Comparison of ENCODE assay signal across 8 cellular contexts in genomic region chr17:78313735-78314648, GRCh38. TPM values are rescaled to one million over a fixed set of nuclear protein-coding genes. Genes with fewer than 3 reads are reported as not detected.
A peak's percentile ranks its signal among the peaks of the same experiment; 100 is the strongest.
DNase-seq lines count a peak whose midpoint lies in the region; ATAC-seq lines count a peak whose summit lies in the region.

No MANE protein-coding gene starts in this region.

- H3K27ac Mint-ChIP-seq in stimulated activated memory B cell treated with anti-CD40 and anti-IgM and Interleukin-4, amounts not matched to agents 10 μg/mL and 1 μg/mL and 100 μg/mL, for 72 hours = peak overlapping the region; percentile 89

- peaks cover 55% of the 10 kb centered on the region for H3K4me1 Mint-ChIP-seq in stimulated activated memory B cell treated with anti-CD40 and anti-IgM and Interleukin-4, amounts not matched to agents 10 μg/mL and 1 μg/mL and 100 μg/mL, for 72 hours

- no peaks in the 10 kb centered on the region for H3K27me3 Mint-ChIP-seq in stimulated activated memory B cell treated with anti-CD40 and anti-IgM and Interleukin-4, amounts not matched to agents 10 μg/mL and 1 μg/mL and 100 μg/mL, for 72 hours

- in situ Hi-C loops in Caki2 (cut with HindIII; ENCODE audit: low pct_unique_long_range_greater_than_20kb, low sequenced_read_pairs) = no loop called here

- peak overlapping the region; percentile 81 for H3K27ac ChIP-seq in epithelial cell of prostate

- H3K36me3 Mint-ChIP-seq in stimulated activated memory B cell treated with anti-CD40 and anti-IgM and Interleukin-4, amounts not matched to agents 10 μg/mL and 1 μg/mL and 100 μg/mL, for 72 hours = no peaks in the 10 kb centered on the region

- ATAC-seq in HG03064 (IDR thresholded peaks at IDR 0.05; ENCODE audit: low read depth, unreplicated experiment) = peak; percentile 40
- peak; percentile 79 for ATAC-seq in stimulated activated memory B cell treated with anti-CD40 and anti-IgM and Interleukin-4, amounts not matched to agents 10 μg/mL and 1 μg/mL and 100 μg/mL, for 72 hours
- no peak for ATAC-seq in GM19328 (IDR thresholded peaks at IDR 0.05; ENCODE audit: unreplicated experiment)

- peak; percentile 98 for DNase-seq in Caki2 (ENCODE audit: low read depth)
- DNase-seq in NCI-H82 (lab: John Stamatoyannopoulos, UW) = peak; percentile 88
- DNase-seq in activated CD8-positive, alpha-beta memory T cell treated with anti-CD3 and anti-CD28 coated beads, Interleukin-2, amount 50 U/mL, for 4 hours = peak; percentile 59
- DNase-seq in epithelial cell of prostate (ENCODE audit: low read depth, low spot score) = no peak
- peak; percentile 83 for DNase-seq in myocyte (ENCODE audit: low read depth)

- peak overlapping the region; percentile 75 for H3K4me3 Mint-ChIP-seq in stimulated activated memory B cell treated with anti-CD40 and anti-IgM and Interleukin-4, amounts not matched to agents 10 μg/mL and 1 μg/mL and 100 μg/mL, for 72 hours

- H3K9me3 Mint-ChIP-seq in stimulated activated memory B cell treated with anti-CD40 and anti-IgM and Interleukin-4, amounts not matched to agents 10 μg/mL and 1 μg/mL and 100 μg/mL, for 72 hours = no peaks in the 10 kb centered on the region

RNA-seq across cellular contexts. Expression of gene SOCS3, which starts 45.9 kb away (rescaled TPM):
- 22.9 and 28.9 TPM in 2 replicates for total RNA-seq in Caki2 (2014; rRNA removed; shearing (Covaris generic); ENCODE audit: low replicate concordance)
- 36.0 and 38.3 TPM in 2 replicates for total RNA-seq in myocyte
- 10.1 TPM for polyA plus RNA-seq in myocyte (2012)
